ENCODE assay signal across 18 cellular contexts in genomic region chr9:126618200-126618589, GRCh38. TPM values are rescaled to one million over a fixed set of nuclear protein-coding genes. Genes with fewer than 3 reads are reported as not detected.
DNase-seq lines count a peak whose midpoint lies in the region; ATAC-seq, FAIRE-seq and TF ChIP-seq lines count a peak whose summit lies in the region.
"Had no signal": no experiment of that assay in that cellular context is flagged by ENCODE, and none has a peak within 500 bp of the region (broad histone marks: within the 10 kb centered on the region; RNA-seq: fewer than 3 reads in every experiment).

No MANE protein-coding gene starts in this region.

- TF ChIP-seq CTCF in nephron progenitor cell (IDR thresholded peaks at IDR 0.05): no peak

- peaks cover 95% of the 10 kb centered on the region for H3K27me3 Mint-ChIP-seq in nephron progenitor cell (ENCODE audit: low read depth, poor library complexity)

- ATAC-seq in HG03571 (IDR thresholded peaks at IDR 0.05; ENCODE audit: unreplicated experiment): no peak
- ATAC-seq in GM21529 (IDR thresholded peaks at IDR 0.05; ENCODE audit: unreplicated experiment): no peak
- ATAC-seq: activated CD4-positive, CD25-positive, alpha-beta regulatory T cell treated with anti-CD3 and anti-CD28 coated beads, Interleukin-2, amount 50 U/mL, for 24 hours; heart right ventricle; PC-3; right cardiac atrium had no signal

- no peaks in the 10 kb centered on the region for H3K4me1 ChIP-seq in ACC112 (ENCODE audit: control insufficient read depth, insufficient read depth, low read length, unreplicated experiment)
- peaks cover 74% of the 10 kb centered on the region for H3K4me1 ChIP-seq in ectodermal cell (ENCODE audit: control insufficient read depth, insufficient read depth, low read length)

- H3K9me3 ChIP-seq in ectodermal cell (ENCODE audit: control insufficient read depth, low read length): no peaks in the 10 kb centered on the region
- H3K9me3 ChIP-seq: heart right ventricle, SJCRH30, vagina had no signal

- peak overlapping the region; percentile 17 for H3K4me3 ChIP-seq in ACC112 (ENCODE audit: low read depth, low read length)
- H3K4me3 ChIP-seq in ectodermal cell (ENCODE audit: insufficient read depth, low read depth, low read length): peak overlapping the region; percentile 5
- H3K4me3 ChIP-seq: heart right ventricle, SJCRH30, vagina had no signal

- no peaks in the 10 kb centered on the region for H3K36me3 Mint-ChIP-seq in nephron progenitor cell (ENCODE audit: low read depth)

- in situ Hi-C loops in G401 (cut with HindIII; ENCODE audit: low sequenced_read_pairs): no loop called here

- H3K4me1 Mint-ChIP-seq in nephron progenitor cell: peaks cover 78% of the 10 kb centered on the region

- H3K4me3 Mint-ChIP-seq in nephron progenitor cell: peak overlapping the region; percentile 75

- no peaks in the 10 kb centered on the region for H3K36me3 ChIP-seq in ACC112 (ENCODE audit: insufficient read depth, low read length)
- no peaks in the 10 kb centered on the region for H3K36me3 ChIP-seq in ectodermal cell (ENCODE audit: control insufficient read depth, insufficient read depth, low read length)
- H3K36me3 ChIP-seq: heart right ventricle, SJCRH30, vagina had no signal

- H3K79me2 ChIP-seq in ACC112 (ENCODE audit: control insufficient read depth, insufficient read depth, low read length, unreplicated experiment): no peaks in the 10 kb centered on the region

- H3K9me3 Mint-ChIP-seq in nephron progenitor cell: no peaks in the 10 kb centered on the region

- no peak for TF ChIP-seq POLR2A in GM12892 (IDR thresholded peaks at IDR 0.05; ENCODE audit: low read depth, low read length)

- no peak overlapping the region for H2AFZ ChIP-seq in ACC112 (ENCODE audit: low read length, unreplicated experiment)

- DNase-seq in GM12892 (ENCODE audit: insufficient read length) (peak; percentile 9), nephron progenitor cell (no peak), G401 (ENCODE audit: low spot score) (no peak), SIG-M5 (lab: John Stamatoyannopoulos, UW) (no peak)
- DNase-seq: heart right ventricle, NCI-H1417 treated with DMSO at 0.1 percent for 48 hours, NCI-H82, PC-3, right cardiac atrium, SJCRH30, T-helper 9 cell had no signal

- H3K27ac ChIP-seq in ACC112 (ENCODE audit: low read depth, low read length) (no peak overlapping the region), ectodermal cell (ENCODE audit: insufficient read depth, low read depth, low read length, poor library complexity, severe bottlenecking) (no peak overlapping the region)
- H3K27ac ChIP-seq: heart right ventricle, SJCRH30, vagina had no signal

- no peak for FAIRE-seq in GM12892 (lab: Jason Lieb, UNC)
- FAIRE-seq: D721Med had no signal

- 3 to 4% methylated on average over 11 of the region's 11 CpGs for WGBS in ectodermal cell, 2 experiments

- H3K27me3 ChIP-seq in ACC112 (ENCODE audit: insufficient read depth, low read length) (peaks cover 94% of the 10 kb centered on the region), ectodermal cell (ENCODE audit: control insufficient read depth, insufficient read depth, low read length, poor library complexity, severe bottlenecking) (peaks cover 95% of the 10 kb centered on the region)
- H3K27me3 ChIP-seq: SJCRH30 had no signal

- no peak overlapping the region for H3K27ac Mint-ChIP-seq in nephron progenitor cell

RNA-seq across cellular contexts. Expression of gene LMX1B, which starts 4.5 kb away (rescaled TPM):
- not detected for polyA plus RNA-seq in GM12892 (2012; ENCODE audit: missing spikeins)
- polyA plus RNA-seq in ectodermal cell (2013, experiment 1 of 4): 15.4 TPM
- polyA plus RNA-seq in ectodermal cell (2013, experiment 2 of 4): 16.8 TPM
- polyA plus RNA-seq in ectodermal cell (2013, experiment 3 of 4): 7.1 TPM
- polyA plus RNA-seq in ectodermal cell (2013, experiment 4 of 4): 9.0 TPM
- 53.5 and 89.1 TPM in 2 replicates for total RNA-seq in G401 (2014; rRNA removed; shearing (Covaris generic))
- total RNA-seq: vagina had no signal
